In the genomic region with DNA sequence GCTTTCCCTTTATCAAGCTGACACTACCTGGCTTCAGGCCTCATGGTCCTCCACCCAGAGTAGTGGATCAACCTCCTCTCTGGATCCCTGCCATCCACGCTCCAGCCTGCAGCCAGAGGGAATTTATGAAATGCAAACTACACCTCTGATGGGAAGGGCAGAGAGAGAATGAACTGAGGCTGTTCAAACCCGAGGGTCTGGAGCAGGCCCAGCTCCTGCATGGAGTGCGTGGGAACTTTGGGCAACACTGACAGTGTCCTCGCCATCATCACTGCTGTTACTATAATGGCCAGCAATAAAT, we compare ENCODE assay signal across 17 cellular contexts.
A peak's percentile ranks its signal among the peaks of the same experiment; 100 is the strongest.
DNase-seq lines count a peak whose midpoint lies in the region; ATAC-seq lines count a peak whose summit lies in the region.
"Had no signal": no experiment of that assay in that cellular context is flagged by ENCODE, and none has a peak within 500 bp of the region (broad histone marks: within the 10 kb centered on the region; RNA-seq: fewer than 3 reads in every experiment).

No MANE protein-coding gene starts in this region.

- no peak overlapping the region for H3K4ac ChIP-seq in neuronal stem cell (ENCODE audit: low read length)

- no peak overlapping the region for H2AFZ ChIP-seq in neuronal stem cell (ENCODE audit: low read length)

- H3K79me1 ChIP-seq in neuronal stem cell (ENCODE audit: low read depth, low read length), result no peaks in the 10 kb centered on the region

- H2AK5ac ChIP-seq in neuronal stem cell (ENCODE audit: low read depth, low read length), result no peak overlapping the region

- no peak overlapping the region for H3K4me2 ChIP-seq in neuronal stem cell (ENCODE audit: insufficient read depth, low read length, poor library complexity, severe bottlenecking)

- H3K36me3 ChIP-seq in neuronal stem cell (replicated peaks in 1 of 2; ENCODE audit: control insufficient read depth in 2 of 2, insufficient read depth in 2 of 2, low read length in 2 of 2), result no peaks in the 10 kb centered on the region
- H3K36me3 ChIP-seq: SJCRH30 had no signal

- H3K27ac ChIP-seq in neuronal stem cell (replicated peaks; ENCODE audit: low read length), result no peak overlapping the region
- H3K27ac ChIP-seq: SJCRH30 had no signal

- peak; percentile 38 for DNase-seq in Right ventricle myocardium superior
- DNase-seq in Right ventricle myocardium inferior (ENCODE audit: missing footprints), result no peak
- peak; percentile 39 for DNase-seq in mesenteric fat pad (ENCODE audit: low spot score)
- DNase-seq in neuronal stem cell (ENCODE audit: low spot score), result no peak
- no peak for DNase-seq in A172 (ENCODE audit: low spot score)
- DNase-seq in AG08396 (ENCODE audit: low spot score), result no peak
- DNase-seq in NCI-H82 treated with DMSO at 0.1 percent for 48 hours (lab: John Stamatoyannopoulos, UW; ENCODE audit: unreplicated experiment), result no peak
- DNase-seq: DMS53, GDM1, Karpas-422, NCI-H1417, NCI-H187, NCI-H2107, NCI-H446 treated with DMSO at 0.1 percent for 48 hours, NCI-H526 treated with DMSO at 0.1 percent for 48 hours, SJCRH30 had no signal

- H2BK15ac ChIP-seq in neuronal stem cell (ENCODE audit: low read length), result no peak overlapping the region

- H3K4me3 ChIP-seq in neuronal stem cell (ENCODE audit: low read length in 2 of 2), result no peak overlapping the region
- H3K4me3 ChIP-seq: SJCRH30 had no signal

- no peak overlapping the region for H4K91ac ChIP-seq in neuronal stem cell (ENCODE audit: low read depth, low read length, poor library complexity)

- no peak overlapping the region for H2BK12ac ChIP-seq in neuronal stem cell (ENCODE audit: low read length)

- no peak overlapping the region for H4K8ac ChIP-seq in neuronal stem cell (ENCODE audit: low read depth, low read length)

- H2BK5ac ChIP-seq in neuronal stem cell (ENCODE audit: low read length), result no peak overlapping the region

- H3K18ac ChIP-seq in neuronal stem cell (ENCODE audit: low read length), result no peak overlapping the region

- no peak overlapping the region for H3K23ac ChIP-seq in neuronal stem cell (ENCODE audit: low read depth, low read length, poor library complexity)

- H3K27me3 ChIP-seq in neuronal stem cell (ENCODE audit: control insufficient read depth in 3 of 3, insufficient read depth in 3 of 3, low read depth in 1 of 3, low read length in 3 of 3), result no peaks in the 10 kb centered on the region
- H3K27me3 ChIP-seq: SJCRH30 had no signal

- H3K9ac ChIP-seq in neuronal stem cell (ENCODE audit: low read depth, low read length, poor library complexity), result peak overlapping the region; percentile 8

- H2BK120ac ChIP-seq in neuronal stem cell (ENCODE audit: low read depth, low read length), result no peak overlapping the region

- ATAC-seq in Right ventricle myocardium superior (ENCODE audit: poor library complexity) (no peak), Right ventricle myocardium inferior (no peak)
- ATAC-seq: Panc1 had no signal

- H3K4me1 ChIP-seq in neuronal stem cell (ENCODE audit: control insufficient read depth in 2 of 2, insufficient read depth in 1 of 2, low read depth in 1 of 2, low read length in 2 of 2), result peaks cover 0 to 15% of the 10 kb centered on the region in 2 donors

- intact Hi-C loops in Right ventricle myocardium superior (cut with DNase I), result no loop called here
- intact Hi-C loops in Right ventricle myocardium inferior (cut with DNase I), result no loop called here

- H3K9me3 ChIP-seq in neuronal stem cell (replicated peaks in 1 of 2; ENCODE audit: control insufficient read depth in 2 of 2, insufficient read depth in 1 of 2, low read depth in 1 of 2, low read length in 2 of 2), result peaks cover 0 to under 1% of the 10 kb centered on the region in 2 donors

- WGBS in neuronal stem cell (ENCODE audit: extremely low coverage in 2 of 2, insufficient read length in 2 of 2, insufficient replicate concordance in 1 of 2), 2 donors, result no CpG with 5 or more reads among the region's 4 CpGs

- no peak overlapping the region for H3K14ac ChIP-seq in neuronal stem cell (ENCODE audit: low read length)

Comparison
In these comparisons a context has a peak if more than half of its experiments do, and no peak if none do; other contexts are left out.
1. DNase-seq: peak in Right ventricle myocardium superior (single experiment) and mesenteric fat pad (single experiment); none in Right ventricle myocardium inferior (single experiment), neuronal stem cell (single experiment), A172 (single experiment), AG08396 (single experiment) and NCI-H82 treated with DMSO at 0.1 percent for 48 hours (single experiment).